In the genomic region with DNA sequence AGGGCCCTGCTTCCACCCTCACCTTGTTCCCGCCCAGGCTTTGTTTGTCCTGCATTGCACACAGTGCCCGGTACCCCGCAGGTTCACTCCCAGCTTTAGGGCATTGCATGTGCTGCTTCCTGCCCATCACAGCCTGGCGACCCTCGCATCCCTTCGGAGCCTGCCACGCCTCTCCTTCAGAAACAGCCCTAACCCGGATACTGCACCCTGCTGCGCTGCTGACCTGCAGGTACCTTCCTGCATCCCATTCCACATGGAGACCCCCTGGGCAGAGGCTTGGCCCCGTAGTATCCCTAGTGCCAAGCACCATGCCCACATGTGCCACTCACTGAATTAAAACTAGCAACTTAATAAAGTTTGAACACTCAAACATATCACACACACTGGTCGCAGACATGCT, we compare ENCODE assay signal across 38 cellular contexts. TPM values are rescaled to one million over a fixed set of nuclear protein-coding genes. Genes with fewer than 3 reads are reported as not detected.
"Had no signal": no experiment of that assay in that cellular context is flagged by ENCODE, and none has a peak within 500 bp of the region (broad histone marks: within the 10 kb centered on the region; RNA-seq: fewer than 3 reads in every experiment).

No MANE protein-coding gene starts in this region.

- DNase-seq: activated CD4-positive, alpha-beta memory T cell treated with anti-CD3 and anti-CD28 coated beads for 36 hours; activated CD4-positive, alpha-beta T cell treated with anti-CD3 and anti-CD28 coated beads for 36 hours; activated CD4-positive, alpha-beta T cell treated with anti-CD3 and anti-CD28 coated beads, Interleukin-2, amount 10 ng/mL, durations not matched to agents 24 days and 14 days; activated CD4-positive, CD25-positive, alpha-beta regulatory T cell; activated CD4-positive, CD25-positive, alpha-beta regulatory T cell treated with anti-CD3 and anti-CD28 coated beads, Interleukin-2, amount 50 U/mL, for 72 hours; activated CD8-positive, alpha-beta memory T cell treated with anti-CD3 and anti-CD28 coated beads, Interleukin-2, amount 10 ng/mL, durations not matched to agents 7 days and 5 days; activated CD8-positive, alpha-beta memory T cell treated with anti-CD3 and anti-CD28 coated beads, Interleukin-2, amount 50 U/mL, for 4 hours; activated CD8-positive, alpha-beta T cell treated with anti-CD3 and anti-CD28 coated beads, Interleukin-2, amount 10 ng/mL, durations not matched to agents 7 days and 5 days; activated effector memory CD4-positive, alpha-beta T cell treated with anti-CD3 and anti-CD28 coated beads, Interleukin-2, amount 50 U/mL, for 16 hours; activated naive CD4-positive, alpha-beta T cell treated with anti-CD3 and anti-CD28 coated beads for 36 hours; activated naive CD8-positive, alpha-beta T cell treated with anti-CD3 and anti-CD28 coated beads for 36 hours; activated naive CD8-positive, alpha-beta T cell treated with anti-CD3 and anti-CD28 coated beads, Interleukin-2, amount 50 U/mL, for 24 hours; activated T-cell treated with anti-CD3 and anti-CD28 coated beads, Interleukin-2, amount 50 U/mL, for 1 hour; activated T-cell treated with anti-CD3 and anti-CD28 coated beads, Interleukin-2, amount 50 U/mL, for 48 hours; adrenal gland; amygdala; aorta; body of pancreas; caudate nucleus; cortex of kidney; dermis blood vessel endothelial cell; effector CD4-positive, alpha-beta T cell; effector memory CD8-positive, alpha-beta T cell; esophagus squamous epithelium; foreskin melanocyte; T-helper 1 cell; T-helper 17 cell; T1000 had no signal

- H3K9me3 Mint-ChIP-seq: activated CD4-positive, alpha-beta memory T cell treated with anti-CD3 and anti-CD28 coated beads for 36 hours; activated CD4-positive, alpha-beta T cell treated with anti-CD3 and anti-CD28 coated beads, Interleukin-2, amount 10 ng/mL, durations not matched to agents 24 days and 14 days; activated naive CD4-positive, alpha-beta T cell treated with anti-CD3 and anti-CD28 coated beads for 36 hours; activated naive CD4-positive, alpha-beta T cell treated with anti-CD3 and anti-CD28 coated beads, Interleukin-2, amount 50 U/mL, for 24 hours; activated naive CD8-positive, alpha-beta T cell treated with anti-CD3 and anti-CD28 coated beads for 36 hours; activated naive CD8-positive, alpha-beta T cell treated with anti-CD3 and anti-CD28 coated beads, Interleukin-2, amount 50 U/mL, for 24 hours; activated T-helper 1 cell treated with anti-CD3 and anti-CD28 coated beads, Interleukin-12 subunit alpha, Interleukin-12 subunit beta, Interleukin-2, Interleukin-4 antibody, amounts not matched to agents 30 ng/mL and 10 ng/mL and 1 ng/mL, durations not matched to agents 14 hours and 24 hours and 36 hours; activated T-helper 2 cell treated with anti-CD3 and anti-CD28 coated beads, Interferon-gamma antibody, Interleukin-2, Interleukin-4, amounts not matched to agents 10 μg/mL and 5 μg/mL and 100 μg/mL, durations not matched to agents 14 hours and 24 hours and 36 hours; effector memory CD8-positive, alpha-beta T cell; T-helper 2 cell treated with Interferon-gamma antibody and Interleukin-4, amounts not matched to agents 5 μg/mL and 100 μg/mL, for 36 hours had no signal

- H3K4me3 Mint-ChIP-seq: activated CD4-positive, alpha-beta memory T cell treated with anti-CD3 and anti-CD28 coated beads for 36 hours; activated CD4-positive, alpha-beta T cell treated with anti-CD3 and anti-CD28 coated beads for 36 hours; activated CD4-positive, alpha-beta T cell treated with anti-CD3 and anti-CD28 coated beads, Interleukin-2, amount 10 ng/mL, durations not matched to agents 24 days and 14 days; activated CD8-positive, alpha-beta memory T cell treated with anti-CD3 and anti-CD28 coated beads, Interleukin-2, amount 10 ng/mL, durations not matched to agents 7 days and 5 days; activated CD8-positive, alpha-beta T cell treated with anti-CD3 and anti-CD28 coated beads, Interleukin-2, amount 10 ng/mL, durations not matched to agents 7 days and 5 days; activated naive CD4-positive, alpha-beta T cell treated with anti-CD3 and anti-CD28 coated beads for 36 hours; activated naive CD4-positive, alpha-beta T cell treated with anti-CD3 and anti-CD28 coated beads, Interleukin-2, amount 50 U/mL, for 24 hours; activated naive CD8-positive, alpha-beta T cell treated with anti-CD3 and anti-CD28 coated beads for 36 hours; activated naive CD8-positive, alpha-beta T cell treated with anti-CD3 and anti-CD28 coated beads, Interleukin-2, amount 50 U/mL, for 24 hours; activated T-helper 1 cell treated with anti-CD3 and anti-CD28 coated beads, Interleukin-12 subunit alpha, Interleukin-12 subunit beta, Interleukin-2, Interleukin-4 antibody, amounts not matched to agents 30 ng/mL and 10 ng/mL and 1 ng/mL, durations not matched to agents 14 hours and 24 hours and 36 hours; effector memory CD8-positive, alpha-beta T cell; T-helper 17 cell; T-helper 2 cell treated with Interferon-gamma antibody and Interleukin-4, amounts not matched to agents 5 μg/mL and 100 μg/mL, for 36 hours had no signal

- H3K27ac Mint-ChIP-seq: activated CD4-positive, alpha-beta memory T cell treated with anti-CD3 and anti-CD28 coated beads for 36 hours; activated CD4-positive, alpha-beta T cell treated with anti-CD3 and anti-CD28 coated beads for 36 hours; activated CD4-positive, alpha-beta T cell treated with anti-CD3 and anti-CD28 coated beads, Interleukin-2, amount 10 ng/mL, durations not matched to agents 24 days and 14 days; activated CD8-positive, alpha-beta memory T cell treated with anti-CD3 and anti-CD28 coated beads, Interleukin-2, amount 10 ng/mL, durations not matched to agents 7 days and 5 days; activated CD8-positive, alpha-beta T cell treated with anti-CD3 and anti-CD28 coated beads, Interleukin-2, amount 10 ng/mL, durations not matched to agents 7 days and 5 days; activated naive CD4-positive, alpha-beta T cell treated with anti-CD3 and anti-CD28 coated beads for 36 hours; activated naive CD4-positive, alpha-beta T cell treated with anti-CD3 and anti-CD28 coated beads, Interleukin-2, amount 50 U/mL, for 24 hours; activated naive CD8-positive, alpha-beta T cell treated with anti-CD3 and anti-CD28 coated beads for 36 hours; activated naive CD8-positive, alpha-beta T cell treated with anti-CD3 and anti-CD28 coated beads, Interleukin-2, amount 50 U/mL, for 24 hours; activated T-helper 1 cell treated with anti-CD3 and anti-CD28 coated beads, Interleukin-12 subunit alpha, Interleukin-12 subunit beta, Interleukin-2, Interleukin-4 antibody, amounts not matched to agents 30 ng/mL and 10 ng/mL and 1 ng/mL, durations not matched to agents 14 hours and 24 hours and 36 hours; activated T-helper 2 cell treated with anti-CD3 and anti-CD28 coated beads, Interferon-gamma antibody, Interleukin-2, Interleukin-4, amounts not matched to agents 10 μg/mL and 5 μg/mL and 100 μg/mL, durations not matched to agents 14 hours and 24 hours and 36 hours; effector memory CD8-positive, alpha-beta T cell; T-helper 17 cell; T-helper 2 cell treated with Interferon-gamma antibody and Interleukin-4, amounts not matched to agents 5 μg/mL and 100 μg/mL, for 36 hours had no signal

- H3K4me1 Mint-ChIP-seq: activated CD4-positive, alpha-beta T cell treated with anti-CD3 and anti-CD28 coated beads for 36 hours; activated CD4-positive, alpha-beta T cell treated with anti-CD3 and anti-CD28 coated beads, Interleukin-2, amount 10 ng/mL, durations not matched to agents 24 days and 14 days; activated CD8-positive, alpha-beta memory T cell treated with anti-CD3 and anti-CD28 coated beads, Interleukin-2, amount 10 ng/mL, durations not matched to agents 7 days and 5 days; activated naive CD8-positive, alpha-beta T cell treated with anti-CD3 and anti-CD28 coated beads for 36 hours; activated naive CD8-positive, alpha-beta T cell treated with anti-CD3 and anti-CD28 coated beads, Interleukin-2, amount 50 U/mL, for 24 hours; T-helper 17 cell had no signal

- ATAC-seq: activated CD4-positive, alpha-beta T cell treated with anti-CD3 and anti-CD28 coated beads for 36 hours; activated CD8-positive, alpha-beta memory T cell treated with anti-CD3 and anti-CD28 coated beads, Interleukin-2, amount 10 ng/mL, durations not matched to agents 7 days and 5 days; activated CD8-positive, alpha-beta T cell treated with anti-CD3 and anti-CD28 coated beads, Interleukin-2, amount 10 ng/mL, durations not matched to agents 7 days and 5 days; activated naive CD8-positive, alpha-beta T cell treated with anti-CD3 and anti-CD28 coated beads, Interleukin-2, amount 50 U/mL, for 24 hours; body of pancreas; effector memory CD8-positive, alpha-beta T cell; gastroesophageal sphincter; T-helper 17 cell had no signal

- H3K36me3 Mint-ChIP-seq: activated CD4-positive, alpha-beta memory T cell treated with anti-CD3 and anti-CD28 coated beads for 36 hours; activated CD8-positive, alpha-beta memory T cell treated with anti-CD3 and anti-CD28 coated beads, Interleukin-2, amount 10 ng/mL, durations not matched to agents 7 days and 5 days; activated naive CD4-positive, alpha-beta T cell treated with anti-CD3 and anti-CD28 coated beads, Interleukin-2, amount 50 U/mL, for 24 hours; activated naive CD8-positive, alpha-beta T cell treated with anti-CD3 and anti-CD28 coated beads for 36 hours had no signal

- FAIRE-seq: colon, endometrium, endothelial cell of umbilical vein had no signal

RNA-seq across cellular contexts. Expression of a gene that starts 19.8 kb away (rescaled TPM):
- polyA plus RNA-seq: adrenal gland, aorta, endothelial cell of umbilical vein, esophagus, fibroblast of lung had no signal
